16 cellular contexts compared by ENCODE assay signal in genomic region chr22:18996376-18996900, GRCh38.
A peak's percentile ranks its signal among the peaks of the same experiment; 100 is the strongest.
DNase-seq lines count a peak whose midpoint lies in the region; TF ChIP-seq lines count a peak whose summit lies in the region.
"Had no signal": no experiment of that assay in that cellular context is flagged by ENCODE, and none has a peak within 500 bp of the region (broad histone marks: within the 10 kb centered on the region; RNA-seq: fewer than 3 reads in every experiment).

No MANE protein-coding gene starts in this region.

- DNase-seq in Caco-2, result no peak
- DNase-seq in G401 (ENCODE audit: low spot score), result peak; percentile 70
- DNase-seq in cerebellar cortex (ENCODE audit: low spot score), result peak; percentile 59
- peak; percentile 44 for DNase-seq in osteocyte (ENCODE audit: extremely low spot score, unreplicated experiment)
- no peak for DNase-seq in NK-92 treated with Interleukin-12 subunit alpha and Interleukin-12 subunit beta, amount 100 ng/mL, for 24 hours (lab: John Stamatoyannopoulos, UW)
- DNase-seq in MV-4-11 (lab: John Stamatoyannopoulos, UW), result no peak
- DNase-seq in pons (ENCODE audit: low spot score), result no peak
- DNase-seq: CD4-positive, alpha-beta memory T cell; COR-L47; DMS53; DND-41; GDM1; GM23248; H7; HCEC 1CT had no signal

- H3K4me1 ChIP-seq in Caco-2, result peaks cover 19% of the 10 kb centered on the region

- H3K27ac Mint-ChIP-seq in Caco-2 (ENCODE audit: unreplicated experiment), result no peak overlapping the region
- H3K27ac Mint-ChIP-seq in osteocyte (ENCODE audit: unreplicated experiment), result no peak overlapping the region
- H3K27ac Mint-ChIP-seq: CD4-positive, alpha-beta memory T cell had no signal

- H3K36me3 ChIP-seq in Caco-2 (ENCODE audit: control insufficient read depth, insufficient read depth, low read length), result no peaks in the 10 kb centered on the region

- H3K4me3 ChIP-seq in Caco-2 (ENCODE audit: low read depth, low read length), result no peak overlapping the region
- H3K4me3 ChIP-seq: GM12878, GM23248 had no signal

- H3K4me3 Mint-ChIP-seq in Caco-2 (ENCODE audit: unreplicated experiment) (no peak overlapping the region), osteocyte (ENCODE audit: unreplicated experiment) (no peak overlapping the region)
- H3K4me3 Mint-ChIP-seq: CD4-positive, alpha-beta memory T cell had no signal

- in situ Hi-C loops in G401 (cut with HindIII; ENCODE audit: low sequenced_read_pairs), result no loop called here

- no peaks in the 10 kb centered on the region for H3K36me3 Mint-ChIP-seq in Caco-2 (ENCODE audit: insufficient read depth, unreplicated experiment)
- H3K36me3 Mint-ChIP-seq in osteocyte (ENCODE audit: unreplicated experiment), result no peaks in the 10 kb centered on the region
- H3K36me3 Mint-ChIP-seq: CD4-positive, alpha-beta memory T cell had no signal

- H3K27me3 Mint-ChIP-seq in Caco-2 (ENCODE audit: insufficient read depth, unreplicated experiment) (no peaks in the 10 kb centered on the region), osteocyte (ENCODE audit: unreplicated experiment) (peaks cover 35% of the 10 kb centered on the region)

- CTCF ChIA-PET in Caco-2 (lab: Charles Lee), result no interaction called here

- H3K9me3 ChIP-seq in Caco-2, result no peaks in the 10 kb centered on the region

- H3K4me1 Mint-ChIP-seq in Caco-2 (ENCODE audit: low read depth, unreplicated experiment) (peaks cover 18% of the 10 kb centered on the region), osteocyte (ENCODE audit: unreplicated experiment) (no peaks in the 10 kb centered on the region)
- H3K4me1 Mint-ChIP-seq: CD4-positive, alpha-beta memory T cell had no signal

- POLR2A ChIA-PET in Caco-2 (lab: Charles Lee), result no interaction called here

- H3K9me3 Mint-ChIP-seq in Caco-2 (ENCODE audit: unreplicated experiment), result no peaks in the 10 kb centered on the region
- H3K9me3 Mint-ChIP-seq in osteocyte (ENCODE audit: unreplicated experiment), result no peaks in the 10 kb centered on the region
- H3K9me3 Mint-ChIP-seq: CD4-positive, alpha-beta memory T cell had no signal

- TSS peak; percentile 27 for BruUV-seq in Caco-2 (replicated peaks; lab: Mats Ljungman, UMichigan)

- TF ChIP-seq CTCF in Caco-2 (IDR thresholded peaks at IDR 0.05; ENCODE audit: insufficient read depth in 1 of 2, low read depth in 1 of 2, low read length in 1 of 2, severe bottlenecking in 1 of 2, unreplicated experiment in 1 of 2) (no peak), osteocyte (IDR thresholded peaks at IDR 0.05) (no peak)

- intact Hi-C loops in Caco-2 (cut with micrococcal nuclease; ENCODE audit: unreplicated experiment), result no loop called here

- H3K27me3 ChIP-seq in Caco-2 (replicated peaks; ENCODE audit: control insufficient read depth, insufficient read depth, low read length), result no peaks in the 10 kb centered on the region

Comparison
In these comparisons a context has a peak if more than half of its experiments do, and no peak if none do; other contexts are left out.
1. DNase-seq: peak in G401 (single experiment), cerebellar cortex (single experiment) and osteocyte (single experiment); none in Caco-2 (0 of 2), NK-92 treated with Interleukin-12 subunit alpha and Interleukin-12 subunit beta, amount 100 ng/mL, for 24 hours (single experiment), MV-4-11 (single experiment) and pons (single experiment).